In the genomic region with DNA sequence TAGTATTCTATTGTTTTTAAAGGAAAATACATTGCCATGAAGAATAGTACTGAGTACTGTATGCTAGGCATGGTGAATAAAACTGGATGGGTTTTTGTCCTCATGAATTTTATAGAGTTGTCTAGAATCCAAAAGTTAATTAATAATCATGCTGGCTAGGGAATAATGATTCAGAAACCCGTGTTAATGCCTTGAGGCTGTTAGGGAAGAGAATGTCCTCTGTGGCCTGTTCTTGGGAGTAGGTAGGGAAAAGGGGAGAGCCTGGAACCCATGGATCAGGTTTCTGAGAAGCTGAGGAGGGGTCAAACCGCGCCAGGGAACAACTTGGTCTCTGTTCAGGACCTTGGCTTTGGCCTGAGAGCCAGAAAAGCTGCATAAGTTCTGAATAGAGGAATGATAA, we compare ENCODE assay signal across 20 cellular contexts.
"Had no signal": no experiment of that assay in that cellular context is flagged by ENCODE, and none has a peak within 500 bp of the region (broad histone marks: within the 10 kb centered on the region; RNA-seq: fewer than 3 reads in every experiment).

No MANE protein-coding gene starts in this region.

- H3K27me3 ChIP-seq: SJSA1 had no signal

- H3K36me3 ChIP-seq: SJSA1 had no signal

- DNase-seq: IMR-90, Karpas-422, KG1, MV-4-11, NCI-H1048, NCI-H1105, NCI-H1436 treated with DMSO at 0.1 percent for 48 hours, NCI-H1694, NCI-H1930, NCI-H2081, NCI-H2107, NCI-H2227 treated with DMSO at 0.1 percent for 48 hours, NCI-H524, NCI-H526 treated with DMSO at 0.1 percent for 48 hours, NCI-H774, Right ventricle myocardium superior, RPMI8226, SIG-M5 had no signal

- H3K4me3 ChIP-seq: SJSA1, SK-N-MC had no signal

- H3K4me1 ChIP-seq: SJSA1 had no signal

- H3K27ac ChIP-seq: SJSA1, SK-N-MC had no signal

- H3K9me3 ChIP-seq: SJSA1 had no signal
